In the genomic region with DNA sequence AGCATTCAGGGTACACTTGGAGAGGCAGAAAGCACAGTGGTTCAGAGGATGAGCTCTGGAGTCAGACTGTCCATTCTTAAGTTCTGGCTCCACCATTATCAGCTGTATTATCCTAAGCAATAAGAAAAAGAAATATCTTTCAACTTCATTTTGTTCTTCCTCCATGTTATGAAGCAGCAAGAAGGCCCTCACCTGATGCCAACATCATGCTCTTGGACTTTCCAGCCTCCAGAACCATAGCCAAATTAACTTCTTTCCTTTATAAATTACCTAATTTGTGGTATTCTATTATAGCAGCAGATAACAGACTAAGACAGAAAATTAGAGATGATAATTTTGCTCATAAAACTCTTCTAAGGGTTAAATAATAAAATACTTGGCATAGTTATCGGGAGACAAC, we compare ENCODE assay signal across 15 cellular contexts.
DNase-seq lines count a peak whose midpoint lies in the region; ATAC-seq and TF ChIP-seq lines count a peak whose summit lies in the region.
"Had no signal": no experiment of that assay in that cellular context is flagged by ENCODE, and none has a peak within 500 bp of the region (broad histone marks: within the 10 kb centered on the region; RNA-seq: fewer than 3 reads in every experiment).

No MANE protein-coding gene starts in this region.

- H4K20me1 ChIP-seq in smooth muscle cell (ENCODE audit: low read depth), result peaks cover 84% of the 10 kb centered on the region

- H2AFZ ChIP-seq in smooth muscle cell (ENCODE audit: low read depth), result no peak overlapping the region

- H3K36me3 Mint-ChIP-seq in activated T-cell treated with anti-CD3 and anti-CD28 coated beads, Interleukin-2, amount 50 U/mL, for 72 hours (ENCODE audit: insufficient read depth in 2 of 2), result peaks cover 0 to 11% of the 10 kb centered on the region in 2 donors
- peaks cover 31% of the 10 kb centered on the region for H3K36me3 Mint-ChIP-seq in activated T-cell treated with anti-CD3 and anti-CD28 coated beads, Interleukin-2, amount 50 U/mL, for 4 hours (ENCODE audit: insufficient read depth)
- peaks cover 33% of the 10 kb centered on the region for H3K36me3 Mint-ChIP-seq in HFFc6 (ENCODE audit: low read depth)

- H3K27me3 ChIP-seq in smooth muscle cell (ENCODE audit: low read depth) (no peaks in the 10 kb centered on the region), A673 (replicated peaks; ENCODE audit: insufficient read depth, low read depth, low read length, poor library complexity) (no peaks in the 10 kb centered on the region)

- H3K9me3 ChIP-seq in smooth muscle cell (replicated peaks; ENCODE audit: low read depth), result no peaks in the 10 kb centered on the region
- H3K9me3 ChIP-seq in A673 (ENCODE audit: low read depth, low read length, poor library complexity, severe bottlenecking), result peaks cover 3% of the 10 kb centered on the region
- H3K9me3 ChIP-seq: HAP-1 had no signal

- ATAC-seq in activated T-cell treated with anti-CD3 and anti-CD28 coated beads, Interleukin-2, amount 50 U/mL, for 72 hours (replicated peaks in 1 of 2), result no peak
- no peak for ATAC-seq in activated T-cell treated with anti-CD3 and anti-CD28 coated beads, Interleukin-2, amount 50 U/mL, for 4 hours
- no peak for ATAC-seq in HG03354 (IDR thresholded peaks at IDR 0.05; ENCODE audit: poor library complexity, severe bottlenecking, unreplicated experiment)

- H3K4me3 ChIP-seq in smooth muscle cell (no peak overlapping the region), A673 (ENCODE audit: low read depth, low read length, poor library complexity, severe bottlenecking) (no peak overlapping the region)
- H3K4me3 ChIP-seq: HAP-1 had no signal

- H3K9me3 Mint-ChIP-seq in activated T-cell treated with anti-CD3 and anti-CD28 coated beads, Interleukin-2, amount 50 U/mL, for 72 hours, result peaks cover 0 to 1% of the 10 kb centered on the region in 2 donors
- no peaks in the 10 kb centered on the region for H3K9me3 Mint-ChIP-seq in activated T-cell treated with anti-CD3 and anti-CD28 coated beads, Interleukin-2, amount 50 U/mL, for 4 hours
- no peaks in the 10 kb centered on the region for H3K9me3 Mint-ChIP-seq in HFFc6

- DNase-seq in activated T-cell treated with anti-CD3 and anti-CD28 coated beads, Interleukin-2, amount 50 U/mL, for 72 hours, result no peak
- DNase-seq in activated T-cell treated with anti-CD3 and anti-CD28 coated beads, Interleukin-2, amount 50 U/mL, for 4 hours, result no peak
- DNase-seq in HFFc6 (no peak), epithelial cell of prostate (ENCODE audit: low read depth, low spot score) (no peak), smooth muscle cell (lab: John Stamatoyannopoulos, UW; ENCODE audit: unreplicated experiment) (no peak), A673 (ENCODE audit: low spot score) (no peak), SW 1271 (lab: John Stamatoyannopoulos, UW) (no peak)
- DNase-seq: NCI-H1417, NCI-H187 treated with DMSO at 0.1 percent for 48 hours, NCI-H345, NCI-H526 treated with DMSO at 0.1 percent for 48 hours, SHP77 treated with DMSO at 0.1 percent for 48 hours had no signal

- BruUV-seq in A673 (replicated peaks; lab: Mats Ljungman, UMichigan), result no TSS peak

- no peak for TF ChIP-seq CTCF in HFFc6 (IDR thresholded peaks at IDR 0.05)
- no peak for TF ChIP-seq CTCF in smooth muscle cell (IDR thresholded peaks at IDR 0.05; ENCODE audit: borderline replicate concordance, insufficient read depth, poor library complexity, severe bottlenecking)
- TF ChIP-seq CTCF in A673 (conservative IDR thresholded peaks at IDR 0.05; ENCODE audit: low read depth, low read length), result no peak

- peaks cover 4% of the 10 kb centered on the region for H3K4me1 ChIP-seq in smooth muscle cell (ENCODE audit: low read depth)
- H3K4me1 ChIP-seq in A673 (ENCODE audit: insufficient read depth, low read length, poor library complexity, severe bottlenecking), result peaks cover 32% of the 10 kb centered on the region
- H3K4me1 ChIP-seq: HAP-1 had no signal

- H3K27me3 Mint-ChIP-seq in activated T-cell treated with anti-CD3 and anti-CD28 coated beads, Interleukin-2, amount 50 U/mL, for 72 hours (ENCODE audit: low read depth), result no peaks in the 10 kb centered on the region
- H3K27me3 Mint-ChIP-seq in activated T-cell treated with anti-CD3 and anti-CD28 coated beads, Interleukin-2, amount 50 U/mL, for 4 hours (ENCODE audit: low read depth), result no peaks in the 10 kb centered on the region
- no peaks in the 10 kb centered on the region for H3K27me3 Mint-ChIP-seq in HFFc6 (ENCODE audit: insufficient read depth)

- intact Hi-C loops in A673 (cut with micrococcal nuclease; ENCODE audit: unreplicated experiment), result no loop called here

- no peak overlapping the region for H3K9ac ChIP-seq in smooth muscle cell (ENCODE audit: low read depth)

- H3K36me3 ChIP-seq in smooth muscle cell (ENCODE audit: low read depth) (no peaks in the 10 kb centered on the region), A673 (ENCODE audit: insufficient read depth, low read length, poor library complexity, severe bottlenecking) (no peaks in the 10 kb centered on the region)
- H3K36me3 ChIP-seq: HAP-1 had no signal

- POLR2A ChIA-PET in A673 (lab: Charles Lee; ENCODE audit: low non-redundant PET), result no interaction called here

- no peak overlapping the region for H3K4me3 Mint-ChIP-seq in activated T-cell treated with anti-CD3 and anti-CD28 coated beads, Interleukin-2, amount 50 U/mL, for 72 hours
- H3K4me3 Mint-ChIP-seq in activated T-cell treated with anti-CD3 and anti-CD28 coated beads, Interleukin-2, amount 50 U/mL, for 4 hours, result no peak overlapping the region
- H3K4me3 Mint-ChIP-seq in HFFc6, result no peak overlapping the region

- H3K79me2 ChIP-seq in smooth muscle cell (ENCODE audit: low read depth), result peaks cover 90% of the 10 kb centered on the region

- peaks cover 39% of the 10 kb centered on the region for H3K4me1 Mint-ChIP-seq in activated T-cell treated with anti-CD3 and anti-CD28 coated beads, Interleukin-2, amount 50 U/mL, for 72 hours (ENCODE audit: low read depth)
- peaks cover 78% of the 10 kb centered on the region for H3K4me1 Mint-ChIP-seq in activated T-cell treated with anti-CD3 and anti-CD28 coated beads, Interleukin-2, amount 50 U/mL, for 4 hours (ENCODE audit: low read depth)
- H3K4me1 Mint-ChIP-seq in HFFc6 (ENCODE audit: low read depth), result peaks cover 98% of the 10 kb centered on the region

- H3K27ac Mint-ChIP-seq in activated T-cell treated with anti-CD3 and anti-CD28 coated beads, Interleukin-2, amount 50 U/mL, for 72 hours, result peak overlapping the region; percentile 25
- H3K27ac Mint-ChIP-seq in HFFc6, result peak overlapping the region; percentile 52

- CTCF ChIA-PET in A673 (lab: Charles Lee), result no interaction called here

- WGBS in smooth muscle cell (ENCODE audit: low lambda C conversion rate), result 96% methylated on average over 1 of the region's 1 CpG

- H3K27ac ChIP-seq in epithelial cell of prostate, result peak overlapping the region; percentile 89
- H3K27ac ChIP-seq in smooth muscle cell (ENCODE audit: low read depth), result peak overlapping the region; percentile 85
- H3K27ac ChIP-seq in A673 (ENCODE audit: low read depth, low read length, poor library complexity, severe bottlenecking), result no peak overlapping the region
- H3K27ac ChIP-seq: C4-2B had no signal

- H3F3A ChIP-seq in smooth muscle cell (ENCODE audit: low read depth), result peaks cover 6% of the 10 kb centered on the region

- no peak overlapping the region for H3K4me2 ChIP-seq in smooth muscle cell
